10 cellular contexts compared by ENCODE assay signal in genomic region chr14:20866963-20867362, GRCh38. TPM values are rescaled to one million over a fixed set of nuclear protein-coding genes. Genes with fewer than 3 reads are reported as not detected.
DNase-seq lines count a peak whose midpoint lies in the region; ATAC-seq, FAIRE-seq and TF ChIP-seq lines count a peak whose summit lies in the region.
"Had no signal": no experiment of that assay in that cellular context is flagged by ENCODE, and none has a peak within 500 bp of the region (broad histone marks: within the 10 kb centered on the region; RNA-seq: fewer than 3 reads in every experiment).

No MANE protein-coding gene starts in this region.

- H3K4me1 Mint-ChIP-seq in stimulated activated naive B cell treated with anti-CD40 and anti-IgM and Interleukin-4, amounts not matched to agents 10 μg/mL and 1 μg/mL and 100 μg/mL, for 72 hours: no peaks in the 10 kb centered on the region

- H3K4me1 ChIP-seq in HAP-1: no peaks in the 10 kb centered on the region
- H3K4me1 ChIP-seq: right lobe of liver had no signal

- H3K4me3 ChIP-seq in BJ (ENCODE audit: low read depth, low read length) (no peak overlapping the region), HAP-1 (no peak overlapping the region), astrocyte of the cerebellum (ENCODE audit: low read depth, low read length) (no peak overlapping the region)
- H3K4me3 ChIP-seq: right lobe of liver had no signal

- peaks cover 46 to 50% of the 10 kb centered on the region in 2 donors for H3K27me3 Mint-ChIP-seq in stimulated activated naive B cell treated with anti-CD40 and anti-IgM and Interleukin-4, amounts not matched to agents 10 μg/mL and 1 μg/mL and 100 μg/mL, for 72 hours

- ATAC-seq in left lobe of liver: peak; percentile 58
- ATAC-seq in stimulated activated naive B cell treated with anti-CD40 and anti-IgM and Interleukin-4, amounts not matched to agents 10 μg/mL and 1 μg/mL and 100 μg/mL, for 72 hours (replicated peaks): no peak
- ATAC-seq: esophagus mucosa had no signal

- no peak overlapping the region for H3K27ac Mint-ChIP-seq in stimulated activated naive B cell treated with anti-CD40 and anti-IgM and Interleukin-4, amounts not matched to agents 10 μg/mL and 1 μg/mL and 100 μg/mL, for 72 hours

- in situ Hi-C loops in HAP-1 (cut with MboI; ENCODE audit: low sequenced_read_pairs): no loop called here
- in situ Hi-C loops in astrocyte of the cerebellum (cut with HindIII; ENCODE audit: low sequenced_read_pairs): no loop called here

- TF ChIP-seq CTCF in BJ (IDR thresholded peaks at IDR 0.05; ENCODE audit: insufficient read depth, low read depth, low read length) (peak; percentile 33), astrocyte of the cerebellum (IDR thresholded peaks at IDR 0.05; ENCODE audit: low read depth, low read length, missing control alignments) (peak; percentile 41)

- H3K9me3 Mint-ChIP-seq in stimulated activated naive B cell treated with anti-CD40 and anti-IgM and Interleukin-4, amounts not matched to agents 10 μg/mL and 1 μg/mL and 100 μg/mL, for 72 hours: peaks cover 0 to 1% of the 10 kb centered on the region in 2 donors

- CTCF ChIA-PET in BJ (lab: Yijun Ruan, JAX): interaction anchor here (0.6 to 5.8 kb wide), 6 partner anchors 9 to 257 kb away, joined by 3 to 25 read pairs (median 4); no protein-coding TSS in a partner anchor

- DNase-seq in BJ (ENCODE audit: low read depth) (no peak), HAP-1 (ENCODE audit: low spot score in 2 of 2) (peak; percentile 6 to 19), astrocyte of the cerebellum (ENCODE audit: low read depth) (no peak), left lobe of liver (ENCODE audit: low spot score) (no peak), frontal cortex (ENCODE audit: low spot score in 2 of 2) (no peak), SKM-1 (lab: John Stamatoyannopoulos, UW; ENCODE audit: unreplicated experiment) (no peak), DMS79 treated with DMSO at 0.1 percent for 48 hours (lab: John Stamatoyannopoulos, UW) (no peak)
- no peak for DNase-seq in stimulated activated naive B cell treated with anti-CD40 and anti-IgM and Interleukin-4, amounts not matched to agents 10 μg/mL and 1 μg/mL and 100 μg/mL, for 72 hours
- DNase-seq: right lobe of liver had no signal

- H3K9me3 ChIP-seq in HAP-1: no peaks in the 10 kb centered on the region
- H3K9me3 ChIP-seq: right lobe of liver had no signal

- no peaks in the 10 kb centered on the region for H3K36me3 ChIP-seq in BJ (ENCODE audit: control insufficient read depth, insufficient read depth, low read length)
- H3K36me3 ChIP-seq in HAP-1 (replicated peaks): no peaks in the 10 kb centered on the region
- H3K36me3 ChIP-seq: right lobe of liver had no signal

- no peak for FAIRE-seq in frontal cortex (lab: Jason Lieb, UNC)

- no peaks in the 10 kb centered on the region for H3K36me3 Mint-ChIP-seq in stimulated activated naive B cell treated with anti-CD40 and anti-IgM and Interleukin-4, amounts not matched to agents 10 μg/mL and 1 μg/mL and 100 μg/mL, for 72 hours

- H3K4me3 Mint-ChIP-seq in stimulated activated naive B cell treated with anti-CD40 and anti-IgM and Interleukin-4, amounts not matched to agents 10 μg/mL and 1 μg/mL and 100 μg/mL, for 72 hours: no peak overlapping the region

- no peaks in the 10 kb centered on the region for H3K27me3 ChIP-seq in BJ (ENCODE audit: control insufficient read depth, insufficient read depth, low read length)
- peaks cover 8% of the 10 kb centered on the region; the same call in 1 of the 2 replicates for H3K27me3 ChIP-seq in HAP-1 (ENCODE audit: low read depth)
- H3K27me3 ChIP-seq: right lobe of liver had no signal

- POLR2A ChIA-PET in BJ (lab: Charles Lee): no interaction called here

RNA-seq across cellular contexts. Expression of gene RNASE3, which starts 24.2 kb away (rescaled TPM):
- polyA plus RNA-seq in BJ (2011; rRNA removed): not detected in 2 replicates
- polyA minus RNA-seq in BJ (2011; rRNA and poly(A)+ RNA removed): not detected in 2 replicates
- total RNA-seq in left lobe of liver (not detected), frontal cortex (not detected)
- total RNA-seq: esophagus mucosa had no signal

Comparison
In these comparisons a context has a peak if more than half of its experiments do, and no peak if none do; other contexts are left out.
1. DNase-seq: peak in HAP-1 (2 of 2); none in BJ (single experiment), astrocyte of the cerebellum (single experiment), left lobe of liver (single experiment), frontal cortex (0 of 2), stimulated activated naive B cell treated with anti-CD40 and anti-IgM and Interleukin-4, amounts not matched to agents 10 μg/mL and 1 μg/mL and 100 μg/mL, for 72 hours (single experiment), SKM-1 (single experiment) and DMS79 treated with DMSO at 0.1 percent for 48 hours (single experiment).